26 cellular contexts compared by ENCODE assay signal in genomic region chr9:88672874-88673695, GRCh38.
DNase-seq lines count a peak whose midpoint lies in the region; ATAC-seq, FAIRE-seq and TF ChIP-seq lines count a peak whose summit lies in the region.
"Had no signal": no experiment of that assay in that cellular context is flagged by ENCODE, and none has a peak within 500 bp of the region (broad histone marks: within the 10 kb centered on the region; RNA-seq: fewer than 3 reads in every experiment).

No MANE protein-coding gene starts in this region.

- DNase-seq in ELF-1 (ENCODE audit: low read depth, low spot score) (peak; percentile 29), NB4 (ENCODE audit: low read depth) (peak; percentile 15), H1 (ENCODE audit: low read depth in 1 of 2, low spot score in 2 of 2) (no peak), neural progenitor cell (ENCODE audit: low spot score) (peak; percentile 18), NCI-H1417 treated with DMSO at 0.1 percent for 48 hours (lab: John Stamatoyannopoulos, UW) (no peak), NOMO-1 (lab: John Stamatoyannopoulos, UW; ENCODE audit: unreplicated experiment in 2 of 2) (no peak), AG20443 (ENCODE audit: low spot score) (no peak)
- DNase-seq: activated CD4-positive, CD25-positive, alpha-beta regulatory T cell treated with anti-CD3 and anti-CD28 coated beads, Interleukin-2, amount 50 U/mL, for 72 hours; activated CD8-positive, alpha-beta T cell treated with anti-CD3 and anti-CD28 coated beads, Interleukin-2, amount 10 ng/mL, durations not matched to agents 7 days and 5 days; CD8-positive, alpha-beta memory T cell; DMS79; GM23248; KBM-7; midbrain; NCI-H1694 treated with DMSO at 0.1 percent for 48 hours; NCI-H2171 treated with DMSO at 0.1 percent for 48 hours; NCI-H524 treated with DMSO at 0.1 percent for 48 hours; stimulated activated naive B cell treated with anti-CD40 and anti-IgM and Interleukin-4, amounts not matched to agents 10 μg/mL and 1 μg/mL and 100 μg/mL, for 72 hours; T1000 had no signal

- peaks cover 18% of the 10 kb centered on the region; the same call in 1 of the 2 replicates for H3K23me2 ChIP-seq in H1 (ENCODE audit: low read depth, low read length)

- H3K4me3 Mint-ChIP-seq in neural progenitor cell, result no peak overlapping the region
- H3K4me3 Mint-ChIP-seq: activated CD8-positive, alpha-beta T cell treated with anti-CD3 and anti-CD28 coated beads, Interleukin-2, amount 10 ng/mL, durations not matched to agents 7 days and 5 days; CD8-positive, alpha-beta memory T cell; dendritic cell treated with granulocyte-macrophage colony-stimulating factor and Interleukin-4, amounts not matched to agents 40 ng/mL and 50 ng/mL, for 4 days; stimulated activated naive B cell treated with anti-CD40 and anti-IgM and Interleukin-4, amounts not matched to agents 10 μg/mL and 1 μg/mL and 100 μg/mL, for 72 hours had no signal

- no peak overlapping the region for H2BK5ac ChIP-seq in H1 (ENCODE audit: low read depth, low read length)

- no peaks in the 10 kb centered on the region for H3F3A ChIP-seq in neural progenitor cell (ENCODE audit: low read depth)

- H3K27ac Mint-ChIP-seq in neural progenitor cell, result no peak overlapping the region
- H3K27ac Mint-ChIP-seq: activated CD8-positive, alpha-beta T cell treated with anti-CD3 and anti-CD28 coated beads, Interleukin-2, amount 10 ng/mL, durations not matched to agents 7 days and 5 days; CD8-positive, alpha-beta memory T cell; dendritic cell treated with granulocyte-macrophage colony-stimulating factor and Interleukin-4, amounts not matched to agents 40 ng/mL and 50 ng/mL, for 4 days; progenitor cell of endocrine pancreas; stimulated activated naive B cell treated with anti-CD40 and anti-IgM and Interleukin-4, amounts not matched to agents 10 μg/mL and 1 μg/mL and 100 μg/mL, for 72 hours had no signal

- no peaks in the 10 kb centered on the region; the same call in none of the 2 replicates for H3K79me1 ChIP-seq in H1 (ENCODE audit: low read depth, low read length)

- H2BK15ac ChIP-seq in H1 (ENCODE audit: low read length), result no peak overlapping the region

- peak overlapping the region; percentile 96 for H3K56ac ChIP-seq in H1 (replicated peaks; ENCODE audit: insufficient read length, low read depth, low read length)

- H3K4me3 ChIP-seq in NB4 (ENCODE audit: low read depth, low read length) (no peak overlapping the region), H1 (ENCODE audit: extremely low read depth in 1 of 4, insufficient read depth in 2 of 4, low read depth in 3 of 4, low read length in 4 of 4) (no peak overlapping the region), neural progenitor cell (no peak overlapping the region)
- H3K4me3 ChIP-seq: GM23248, thoracic aorta had no signal

- H3K4me1 ChIP-seq in H1 (replicated peaks in 1 of 4; ENCODE audit: control insufficient read depth in 3 of 4, insufficient read depth in 4 of 4, low read length in 3 of 4) (no peaks in the 10 kb centered on the region), neural progenitor cell (no peaks in the 10 kb centered on the region)

- TF ChIP-seq EP300 in H1 (IDR thresholded peaks at IDR 0.05; ENCODE audit: borderline replicate concordance in 1 of 2, low read depth in 2 of 2, low read length in 2 of 2), result no peak

- H4K20me1 ChIP-seq in H1 (replicated peaks in 1 of 2; ENCODE audit: control insufficient read depth in 1 of 2, insufficient read depth in 2 of 2, low read length in 2 of 2), result peaks cover 0 to 12% of the 10 kb centered on the region in 2 experiments
- H4K20me1 ChIP-seq in neural progenitor cell (ENCODE audit: low read depth), result no peaks in the 10 kb centered on the region

- no peaks in the 10 kb centered on the region for H3K36me3 Mint-ChIP-seq in neural progenitor cell
- H3K36me3 Mint-ChIP-seq: CD8-positive, alpha-beta memory T cell; stimulated activated naive B cell treated with anti-CD40 and anti-IgM and Interleukin-4, amounts not matched to agents 10 μg/mL and 1 μg/mL and 100 μg/mL, for 72 hours had no signal

- no peak overlapping the region for H2BK20ac ChIP-seq in H1 (ENCODE audit: low read length)

- H3K36me3 ChIP-seq in H1 (ENCODE audit: control insufficient read depth in 2 of 4, insufficient read depth in 4 of 4, low read length in 3 of 4) (no peaks in the 10 kb centered on the region), neural progenitor cell (no peaks in the 10 kb centered on the region)
- H3K36me3 ChIP-seq: thoracic aorta had no signal

- no peak overlapping the region for H3K18ac ChIP-seq in H1 (ENCODE audit: extremely low read depth, low read length)

- FAIRE-seq in H1 (lab: Jason Lieb, UNC), result no peak
- FAIRE-seq: GM12892 had no signal

- peaks cover 0 to 2% of the 10 kb centered on the region in 2 experiments; a peak in 2 of 4 replicates for H3K9me3 ChIP-seq in H1 (ENCODE audit: insufficient read depth in 2 of 2, low read depth in 1 of 2, low read length in 1 of 2)
- no peaks in the 10 kb centered on the region for H3K9me3 ChIP-seq in neural progenitor cell (ENCODE audit: low read depth)
- H3K9me3 ChIP-seq: thoracic aorta had no signal

- peaks cover 3% of the 10 kb centered on the region for H3K27me3 Mint-ChIP-seq in neural progenitor cell (ENCODE audit: insufficient read depth, low read depth)
- H3K27me3 Mint-ChIP-seq: progenitor cell of endocrine pancreas had no signal

- H2BK12ac ChIP-seq in H1 (ENCODE audit: low read depth, low read length), result no peak overlapping the region

- no peak overlapping the region for H2BK120ac ChIP-seq in H1 (replicated peaks; ENCODE audit: low read depth, low read length)

- peak; percentile 26 to 36; a peak in 2 of 4 replicates for TF ChIP-seq RAD21 in H1 (IDR thresholded peaks at IDR 0.05 in 1 of 2, conservative IDR thresholded peaks at IDR 0.05 in 1 of 2; ENCODE audit: low read depth in 2 of 2, low read length in 2 of 2)

- H4K91ac ChIP-seq in H1 (replicated peaks; ENCODE audit: insufficient read length, low read length), result peak overlapping the region; percentile 30

- 93 to 100% methylated on average over 1 to 12 of the region's 12 CpGs for WGBS in H1 (ENCODE audit: extremely low coverage in 1 of 2, insufficient coverage in 1 of 2, insufficient read length in 1 of 2, insufficient replicate concordance in 2 of 2, low coverage in 1 of 2, low lambda C conversion rate in 2 of 2, missing lambda C conversion rate in 1 of 2), 2 experiments

- H2AFZ ChIP-seq in H1 (ENCODE audit: low read length), result 0 out of 2 replicates have a peak overlapping the region, but pooled peaks have one; percentile 79
- H2AFZ ChIP-seq in neural progenitor cell (replicated peaks), result peak overlapping the region; percentile 50
- H2AFZ ChIP-seq: GM23248 had no signal

- no peaks in the 10 kb centered on the region for H3K27me3 ChIP-seq in H1 (replicated peaks in 1 of 4; ENCODE audit: control insufficient read depth in 3 of 4, extremely low read depth in 1 of 4, insufficient read depth in 3 of 4, low read length in 3 of 4)
- no peaks in the 10 kb centered on the region for H3K27me3 ChIP-seq in neural progenitor cell

- H3K4me1 Mint-ChIP-seq in neural progenitor cell, result no peaks in the 10 kb centered on the region
- H3K4me1 Mint-ChIP-seq: CD8-positive, alpha-beta memory T cell; stimulated activated naive B cell treated with anti-CD40 and anti-IgM and Interleukin-4, amounts not matched to agents 10 μg/mL and 1 μg/mL and 100 μg/mL, for 72 hours had no signal

- TF ChIP-seq POLR2A in NB4 (IDR thresholded peaks at IDR 0.05; ENCODE audit: extremely low read depth, insufficient read length) (no peak), H1 (IDR thresholded peaks at IDR 0.05; ENCODE audit: control extremely low read depth in 1 of 2, low read depth in 2 of 2, low read length in 2 of 2) (no peak)

- H3K4me2 ChIP-seq in H1 (ENCODE audit: insufficient read depth in 1 of 2, low read depth in 2 of 2, low read length in 2 of 2) (no peak overlapping the region), neural progenitor cell (no peak overlapping the region)

- no peak overlapping the region for H3K23ac ChIP-seq in H1 (ENCODE audit: insufficient read length)

- H3K14ac ChIP-seq in H1 (ENCODE audit: insufficient read length), result no peak overlapping the region

- no peak for ATAC-seq in GM21526 (IDR thresholded peaks at IDR 0.05; ENCODE audit: low FRiP score, unreplicated experiment)
- ATAC-seq: activated CD8-positive, alpha-beta T cell treated with anti-CD3 and anti-CD28 coated beads, Interleukin-2, amount 10 ng/mL, durations not matched to agents 7 days and 5 days; left lobe of liver; stimulated activated naive B cell treated with anti-CD40 and anti-IgM and Interleukin-4, amounts not matched to agents 10 μg/mL and 1 μg/mL and 100 μg/mL, for 72 hours had no signal

- no peak for TF ChIP-seq CTCF in NB4 (IDR thresholded peaks at IDR 0.05; ENCODE audit: low read depth, low read length)
- peak in 2 of 3 experiments; percentile 4 to 10; a peak in 2 of 4 replicates for TF ChIP-seq CTCF in H1 (IDR thresholded peaks at IDR 0.05; ENCODE audit: control extremely low read depth in 1 of 3, insufficient read depth in 1 of 3, low read depth in 1 of 3, low read length in 3 of 3)
- no peak for TF ChIP-seq CTCF in neural progenitor cell (IDR thresholded peaks at IDR 0.05)

- H3K79me2 ChIP-seq in H1 (ENCODE audit: control insufficient read depth in 1 of 2, insufficient read depth in 2 of 2, low read length in 2 of 2) (no peaks in the 10 kb centered on the region), neural progenitor cell (ENCODE audit: low read depth) (no peaks in the 10 kb centered on the region)

- no peak overlapping the region for H3K9ac ChIP-seq in H1 (replicated peaks in 1 of 4; ENCODE audit: extremely low read depth in 1 of 4, low read depth in 3 of 4, low read length in 3 of 4)
- no peak overlapping the region for H3K9ac ChIP-seq in neural progenitor cell
- H3K9ac ChIP-seq: GM23248 had no signal

- no peak overlapping the region; the same call in 1 of the 2 replicates for H4K8ac ChIP-seq in H1 (ENCODE audit: extremely low read depth, insufficient read depth, low read length)

- H2AK5ac ChIP-seq in H1 (ENCODE audit: low read depth, low read length), result no peak overlapping the region; the same call in 1 of the 2 replicates

- no peak overlapping the region for H3K4ac ChIP-seq in H1 (replicated peaks; ENCODE audit: insufficient read length, low read depth, low read length)

- CTCF ChIA-PET in H1 (lab: Charles Lee; ENCODE audit: partially characterized antibody), result interaction anchor here (1.1 kb wide), 1 partner anchor 94 kb away, joined by 3 read pairs; no protein-coding TSS in a partner anchor

- H3K27ac ChIP-seq in H1 (ENCODE audit: low read depth, low read length) (no peak overlapping the region), neural progenitor cell (no peak overlapping the region)
- H3K27ac ChIP-seq: GM23248, RWPE1, thoracic aorta had no signal

- H4K5ac ChIP-seq in H1 (ENCODE audit: insufficient read length, low read depth, low read length), result no peak overlapping the region

- H3K9me3 Mint-ChIP-seq in neural progenitor cell, result peaks cover 8% of the 10 kb centered on the region
- H3K9me3 Mint-ChIP-seq: dendritic cell treated with granulocyte-macrophage colony-stimulating factor and Interleukin-4, amounts not matched to agents 40 ng/mL and 50 ng/mL, for 4 days had no signal

- POLR2A ChIA-PET in H1 (lab: Charles Lee; ENCODE audit: partially characterized antibody), result no interaction called here

TF ChIP-seq in H1, 55 proteins besides CTCF, POLR2A, EP300 and RAD21 (continues in another document):
- TF ChIP-seq YY1 (IDR thresholded peaks at IDR 0.05; ENCODE audit: low read depth, low read length) (peak; percentile 86), SIRT6 (IDR thresholded peaks at IDR 0.05; ENCODE audit: low read length) (no peak), POLR2AphosphoS5 (IDR thresholded peaks at IDR 0.05; ENCODE audit: low read depth, low read length) (no peak)

Comparison
In these comparisons a context has a peak if more than half of its experiments do, and no peak if none do; other contexts are left out.
1. DNase-seq: peak in ELF-1 (single experiment), NB4 (single experiment) and neural progenitor cell (single experiment); none in H1 (0 of 2), NCI-H1417 treated with DMSO at 0.1 percent for 48 hours (single experiment), NOMO-1 (0 of 2) and AG20443 (single experiment).
2. CTCF ChIP-seq: peak in H1 (2 of 3); none in NB4 (single experiment) and neural progenitor cell (single experiment).